ENCODE assay signal across 30 cellular contexts in genomic region chr3:58685641-58686040, GRCh38. TPM values are rescaled to one million over a fixed set of nuclear protein-coding genes. Genes with fewer than 3 reads are reported as not detected.
"Had no signal": no experiment of that assay in that cellular context is flagged by ENCODE, and none has a peak within 500 bp of the region (broad histone marks: within the 10 kb centered on the region; RNA-seq: fewer than 3 reads in every experiment).

No MANE protein-coding gene starts in this region.

- H3K4me3 Mint-ChIP-seq: stimulated activated effector memory CD8-positive, alpha-beta T cell treated with anti-CD3 and anti-CD28 coated beads, Interleukin-12 subunit alpha, Interleukin-12 subunit beta, amount 100 ng/mL, for 72 hours; stimulated activated memory B cell treated with anti-CD40 and anti-IgM and Interleukin-4, amounts not matched to agents 10 μg/mL and 1 μg/mL and 100 μg/mL, for 72 hours; stimulated activated naive B cell treated with anti-CD40 and anti-IgM and Interleukin-4, amounts not matched to agents 10 μg/mL and 1 μg/mL and 100 μg/mL, for 72 hours; stimulated activated naive CD8-positive, alpha-beta T cell treated with anti-CD3 and anti-CD28 coated beads, Interleukin-15, amount 100 ng/mL, for 72 hours; stimulated activated naive CD8-positive, alpha-beta T cell treated with anti-CD3 and anti-CD28 coated beads, Interleukin-15, Interleukin-2, amounts not matched to agents 100 ng/mL and 50 ng/mL, for 24 hours; type B pancreatic cell had no signal

- H3K4me3 ChIP-seq: stomach, suprapubic skin, testis, thoracic aorta, thyroid gland, tibial artery, tibial nerve, transverse colon, upper lobe of left lung, upper lobe of right lung, uterus had no signal

- H3K27me3 ChIP-seq: stomach, testis, thyroid gland, tibial nerve, transverse colon, upper lobe of left lung, upper lobe of right lung, uterus had no signal

- H3K4me1 Mint-ChIP-seq: stimulated activated effector memory CD8-positive, alpha-beta T cell treated with anti-CD3 and anti-CD28 coated beads, Interleukin-12 subunit alpha, Interleukin-12 subunit beta, amount 100 ng/mL, for 72 hours; stimulated activated memory B cell treated with anti-CD40 and anti-IgM and Interleukin-4, amounts not matched to agents 10 μg/mL and 1 μg/mL and 100 μg/mL, for 72 hours; stimulated activated naive B cell treated with anti-CD40 and anti-IgM and Interleukin-4, amounts not matched to agents 10 μg/mL and 1 μg/mL and 100 μg/mL, for 72 hours had no signal

- H3K9me3 Mint-ChIP-seq: stimulated activated effector memory CD8-positive, alpha-beta T cell treated with anti-CD3 and anti-CD28 coated beads, Interleukin-12 subunit alpha, Interleukin-12 subunit beta, amount 100 ng/mL, for 72 hours; stimulated activated naive CD8-positive, alpha-beta T cell treated with anti-CD3 and anti-CD28 coated beads, Interleukin-15, amount 100 ng/mL, for 72 hours; stimulated activated naive CD8-positive, alpha-beta T cell treated with anti-CD3 and anti-CD28 coated beads, Interleukin-15, Interleukin-2, amounts not matched to agents 100 ng/mL and 50 ng/mL, for 24 hours had no signal

- H3K9me3 ChIP-seq: suprapubic skin, testis, thoracic aorta, thyroid gland, tibial artery, tibial nerve, transverse colon, upper lobe of left lung, upper lobe of right lung, uterus had no signal

- ATAC-seq: stimulated activated effector memory CD8-positive, alpha-beta T cell treated with anti-CD3 and anti-CD28 coated beads, Interleukin-12 subunit alpha, Interleukin-12 subunit beta, amount 100 ng/mL, for 72 hours; stimulated activated memory B cell treated with anti-CD40 and anti-IgM and Interleukin-4, amounts not matched to agents 10 μg/mL and 1 μg/mL and 100 μg/mL, for 72 hours; stimulated activated naive B cell treated with anti-CD40 and anti-IgM and Interleukin-4, amounts not matched to agents 10 μg/mL and 1 μg/mL and 100 μg/mL, for 72 hours; stimulated activated naive CD8-positive, alpha-beta T cell treated with anti-CD3 and anti-CD28 coated beads, Interleukin-15, amount 100 ng/mL, for 72 hours; stimulated activated naive CD8-positive, alpha-beta T cell treated with anti-CD3 and anti-CD28 coated beads, Interleukin-15, Interleukin-2, amounts not matched to agents 100 U/mL and 50 U/mL, for 24 hours; upper lobe of right lung had no signal

- H3K27ac Mint-ChIP-seq: stimulated activated effector memory CD8-positive, alpha-beta T cell treated with anti-CD3 and anti-CD28 coated beads, Interleukin-12 subunit alpha, Interleukin-12 subunit beta, amount 100 ng/mL, for 72 hours; stimulated activated memory B cell treated with anti-CD40 and anti-IgM and Interleukin-4, amounts not matched to agents 10 μg/mL and 1 μg/mL and 100 μg/mL, for 72 hours; stimulated activated naive B cell treated with anti-CD40 and anti-IgM and Interleukin-4, amounts not matched to agents 10 μg/mL and 1 μg/mL and 100 μg/mL, for 72 hours; stimulated activated naive CD8-positive, alpha-beta T cell treated with anti-CD3 and anti-CD28 coated beads, Interleukin-15, amount 100 ng/mL, for 72 hours; stimulated activated naive CD8-positive, alpha-beta T cell treated with anti-CD3 and anti-CD28 coated beads, Interleukin-15, Interleukin-2, amounts not matched to agents 100 ng/mL and 50 ng/mL, for 24 hours; type B pancreatic cell had no signal

- H3K36me3 Mint-ChIP-seq: stimulated activated effector memory CD8-positive, alpha-beta T cell treated with anti-CD3 and anti-CD28 coated beads, Interleukin-12 subunit alpha, Interleukin-12 subunit beta, amount 100 ng/mL, for 72 hours; stimulated activated memory B cell treated with anti-CD40 and anti-IgM and Interleukin-4, amounts not matched to agents 10 μg/mL and 1 μg/mL and 100 μg/mL, for 72 hours; stimulated activated naive B cell treated with anti-CD40 and anti-IgM and Interleukin-4, amounts not matched to agents 10 μg/mL and 1 μg/mL and 100 μg/mL, for 72 hours; type B pancreatic cell had no signal

- H3K27ac ChIP-seq: stomach, suprapubic skin, testis, thoracic aorta, thyroid gland, tibial artery, tibial nerve, transverse colon, upper lobe of left lung, upper lobe of right lung, uterus had no signal

- DNase-seq: stimulated activated CD4-positive, alpha-beta T cell treated with anti-CD3 and anti-CD28 coated beads, Interleukin-2, amount 100 ng/mL, for 48 hours; stimulated activated CD4-positive, alpha-beta T cell treated with anti-CD3 and anti-CD28 coated beads, Interleukin-4, amount 100 ng/mL, for 1 hour; stimulated activated CD4-positive, alpha-beta T cell treated with anti-CD3 and anti-CD28 coated beads, Interleukin-4, amount 100 ng/mL, for 24 hours; stimulated activated CD4-positive, alpha-beta T cell treated with anti-CD3 and anti-CD28 coated beads, Interleukin-4, amount 100 ng/mL, for 4 hours; stimulated activated CD8-positive, alpha-beta memory T cell treated with anti-CD3 and anti-CD28 coated beads, Interleukin-4, amount 100 ng/mL, for 48 hours; stimulated activated naive B cell treated with anti-CD40 and anti-IgM and Interleukin-4, amounts not matched to agents 10 μg/mL and 1 μg/mL and 100 μg/mL, for 72 hours; stimulated activated naive CD4-positive, alpha-beta T cell; stimulated activated naive CD4-positive, alpha-beta T cell treated with Interleukin-2 at 50 U/mL for 16 hours; stimulated activated naive CD8-positive, alpha-beta T cell treated with anti-CD3 and anti-CD28 coated beads, Interleukin-15, amount 100 ng/mL, for 72 hours; stimulated activated naive CD8-positive, alpha-beta T cell treated with anti-CD3 and anti-CD28 coated beads, Interleukin-15, Interleukin-2, amounts not matched to agents 100 U/mL and 50 U/mL, for 24 hours; stomach; substantia nigra; testis; thyroid gland; tibial artery; transverse colon; trophoblast cell; upper lobe of left lung; upper lobe of right lung; uterus had no signal

- FAIRE-seq: urothelium cell line had no signal

- H3K4me1 ChIP-seq: stomach, suprapubic skin, testis, thyroid gland, tibial artery, tibial nerve, upper lobe of left lung, upper lobe of right lung, uterus had no signal

- H3K36me3 ChIP-seq: stomach, suprapubic skin, thoracic aorta, thyroid gland, tibial artery, tibial nerve, transverse colon, upper lobe of left lung, upper lobe of right lung, uterus had no signal

RNA-seq across cellular contexts. Expression of gene FAM3D, which starts 19.1 kb away (rescaled TPM):
- total RNA-seq: subcutaneous adipose tissue, temporal lobe, thoracic aorta, tibial nerve had no signal
